In genomic region chr5:132850066-132850465, GRCh38 we compare ENCODE assay signal across 28 cellular contexts. TPM values are rescaled to one million over a fixed set of nuclear protein-coding genes. Genes with fewer than 3 reads are reported as not detected.
A peak's percentile ranks its signal among the peaks of the same experiment; 100 is the strongest.
DNase-seq lines count a peak whose midpoint lies in the region; ATAC-seq, FAIRE-seq and TF ChIP-seq lines count a peak whose summit lies in the region.
"Had no signal": no experiment of that assay in that cellular context is flagged by ENCODE, and none has a peak within 500 bp of the region (broad histone marks: within the 10 kb centered on the region; RNA-seq: fewer than 3 reads in every experiment).

No MANE protein-coding gene starts in this region.

- no peak for ATAC-seq in natural killer cell

- H3K9ac ChIP-seq in liver (ENCODE audit: low read depth in 1 of 2, low read length in 2 of 2) = no peak overlapping the region
- H3K9ac ChIP-seq: BLaER1 treated with 17β-estradiol and CSF1 and Interleukin-3, amounts not matched to agents 10 nM and 100 nM had no signal

- H3K4me3 Mint-ChIP-seq in Calu3 (ENCODE audit: low read depth, unreplicated experiment) = no peak overlapping the region
- H3K4me3 Mint-ChIP-seq in natural killer cell = no peak overlapping the region
- H3K4me3 Mint-ChIP-seq: dendritic cell treated with granulocyte-macrophage colony-stimulating factor and Interleukin-4, amounts not matched to agents 40 ng/mL and 50 ng/mL, for 4 days; H9; type B pancreatic cell had no signal

- BruUV-seq in Calu3 (replicated peaks; lab: Mats Ljungman, UMichigan) = no TSS peak

- no peak overlapping the region for H3K4me3 ChIP-seq in bronchial epithelial cell (ENCODE audit: low read depth, low read length)
- no peak overlapping the region for H3K4me3 ChIP-seq in liver (ENCODE audit: low read depth in 1 of 3, low read length in 3 of 3)
- H3K4me3 ChIP-seq in esophagus squamous epithelium = no peak overlapping the region
- H3K4me3 ChIP-seq: adrenal gland; BLaER1 treated with 17β-estradiol and CSF1 and Interleukin-3, amounts not matched to agents 10 nM and 100 nM; lung had no signal

- CTCF ChIA-PET in Calu3 (lab: Charles Lee) = no interaction called here

- H3K9me3 ChIP-seq in liver (ENCODE audit: control insufficient read depth in 4 of 4, low read length in 3 of 4) (no peaks in the 10 kb centered on the region), esophagus squamous epithelium (no peaks in the 10 kb centered on the region)
- H3K9me3 ChIP-seq: adrenal gland; BLaER1 treated with 17β-estradiol and CSF1 and Interleukin-3, amounts not matched to agents 10 nM and 100 nM; Caco-2; neutrophil had no signal

- no peak for FAIRE-seq in bronchial epithelial cell (lab: Jason Lieb, UNC)

- peaks cover 13% of the 10 kb centered on the region for H3K4me1 Mint-ChIP-seq in Calu3 (ENCODE audit: low read depth, unreplicated experiment)
- no peaks in the 10 kb centered on the region for H3K4me1 Mint-ChIP-seq in natural killer cell

- no peaks in the 10 kb centered on the region for H3K36me3 ChIP-seq in bronchial epithelial cell (ENCODE audit: control insufficient read depth, insufficient read depth, low read length)
- H3K36me3 ChIP-seq in liver (ENCODE audit: control insufficient read depth in 4 of 4, insufficient read depth in 3 of 4, low read depth in 1 of 4, low read length in 3 of 4) = no peaks in the 10 kb centered on the region
- no peaks in the 10 kb centered on the region for H3K36me3 ChIP-seq in esophagus squamous epithelium
- H3K36me3 ChIP-seq: adrenal gland; BLaER1 treated with 17β-estradiol and CSF1 and Interleukin-3, amounts not matched to agents 10 nM and 100 nM; neutrophil had no signal

- H3K27ac ChIP-seq in liver (ENCODE audit: low read depth in 1 of 2, low read length in 2 of 2) = peak overlapping the region; percentile 82 to 87
- no peak overlapping the region for H3K27ac ChIP-seq in esophagus squamous epithelium
- H3K27ac ChIP-seq: adrenal gland; BLaER1 treated with 17β-estradiol and CSF1 and Interleukin-3, amounts not matched to agents 10 nM and 100 nM; neutrophil had no signal

- TF ChIP-seq POLR2A in esophagus squamous epithelium (IDR thresholded peaks at IDR 0.05) = no peak

- DNase-seq in AG08396 (ENCODE audit: low spot score) (peak; percentile 55), M059J (ENCODE audit: low read depth) (peak; percentile 37), bronchial epithelial cell (ENCODE audit: low read depth) (peak; percentile 22), UCSD-AML1 (lab: John Stamatoyannopoulos, UW; ENCODE audit: unreplicated experiment) (no peak), Calu3 (no peak), natural killer cell (no peak), esophagus squamous epithelium (lab: John Stamatoyannopoulos, UW) (no peak)
- DNase-seq: activated T-cell treated with anti-CD3 and anti-CD28 coated beads, Interleukin-2, amount 50 U/mL, for 1 hour; adrenal gland; Caco-2; caudate nucleus; H9; KG1; MV-4-11; NCI-H187; NCI-H748 treated with DMSO at 0.1 percent for 48 hours; retina; SHP77; T1000 had no signal

- H3K4me1 ChIP-seq in liver (ENCODE audit: control insufficient read depth in 4 of 4, insufficient read depth in 4 of 4, low read length in 3 of 4) = peaks cover 0 to 24% (median 9%) of the 10 kb centered on the region in 4 donors
- H3K4me1 ChIP-seq in esophagus squamous epithelium = no peaks in the 10 kb centered on the region
- H3K4me1 ChIP-seq: adrenal gland, Caco-2 had no signal

- TF ChIP-seq CTCF in bronchial epithelial cell (IDR thresholded peaks at IDR 0.05; ENCODE audit: insufficient read depth, low read length, severe bottlenecking) = no peak
- TF ChIP-seq CTCF in liver (IDR thresholded peaks at IDR 0.05; ENCODE audit: low read depth, low read length, missing input control) = no peak
- no peak for TF ChIP-seq CTCF in Calu3 (IDR thresholded peaks at IDR 0.05; ENCODE audit: unreplicated experiment)
- TF ChIP-seq CTCF in natural killer cell (IDR thresholded peaks at IDR 0.05) = no peak
- no peak for TF ChIP-seq CTCF in esophagus squamous epithelium (IDR thresholded peaks at IDR 0.05)

- no peak for TF ChIP-seq RAD21 in liver (IDR thresholded peaks at IDR 0.05)

- H3K27me3 ChIP-seq in bronchial epithelial cell (ENCODE audit: control insufficient read depth, insufficient read depth, low read length) (no peaks in the 10 kb centered on the region), liver (ENCODE audit: control insufficient read depth in 4 of 4, insufficient read depth in 4 of 4, low read length in 3 of 4) (no peaks in the 10 kb centered on the region), esophagus squamous epithelium (no peaks in the 10 kb centered on the region)
- H3K27me3 ChIP-seq: adrenal gland; BLaER1 treated with 17β-estradiol and CSF1 and Interleukin-3, amounts not matched to agents 10 nM and 100 nM; neutrophil had no signal

- intact Hi-C loops in Calu3 (cut with micrococcal nuclease; ENCODE audit: unreplicated experiment) = no loop called here
- intact Hi-C loops in natural killer cell (cut with micrococcal nuclease) = no loop called here
- intact Hi-C loops in esophagus squamous epithelium (cut with DNase I) = no loop called here

- WGBS in liver = 63% methylated on average over 2 of the region's 2 CpGs
- WGBS in esophagus squamous epithelium, 2 donors = 79 to 82% methylated on average over 2 of the region's 2 CpGs

- H3K27me3 Mint-ChIP-seq in Calu3 (ENCODE audit: unreplicated experiment) (no peaks in the 10 kb centered on the region), natural killer cell (ENCODE audit: low read depth in 2 of 2) (peaks cover 6 to 7% of the 10 kb centered on the region in 2 donors)

- H3K36me3 Mint-ChIP-seq in Calu3 (ENCODE audit: insufficient read depth, unreplicated experiment) (no peaks in the 10 kb centered on the region), natural killer cell (no peaks in the 10 kb centered on the region)
- H3K36me3 Mint-ChIP-seq: type B pancreatic cell had no signal

- H3K9me3 Mint-ChIP-seq in Calu3 (ENCODE audit: low read depth, unreplicated experiment) (no peaks in the 10 kb centered on the region), natural killer cell (no peaks in the 10 kb centered on the region)
- H3K9me3 Mint-ChIP-seq: dendritic cell treated with granulocyte-macrophage colony-stimulating factor and Interleukin-4, amounts not matched to agents 40 ng/mL and 50 ng/mL, for 4 days; H9; type B pancreatic cell had no signal

- no peak overlapping the region for H3K27ac Mint-ChIP-seq in Calu3 (ENCODE audit: unreplicated experiment)
- no peak overlapping the region for H3K27ac Mint-ChIP-seq in natural killer cell
- H3K27ac Mint-ChIP-seq: dendritic cell treated with granulocyte-macrophage colony-stimulating factor and Interleukin-4, amounts not matched to agents 40 ng/mL and 50 ng/mL, for 4 days; H9; type B pancreatic cell had no signal

TF ChIP-seq in liver, 16 proteins besides CTCF, POLR2A, EP300 and RAD21 (continues in another document):
- TF ChIP-seq, protein P1, sequence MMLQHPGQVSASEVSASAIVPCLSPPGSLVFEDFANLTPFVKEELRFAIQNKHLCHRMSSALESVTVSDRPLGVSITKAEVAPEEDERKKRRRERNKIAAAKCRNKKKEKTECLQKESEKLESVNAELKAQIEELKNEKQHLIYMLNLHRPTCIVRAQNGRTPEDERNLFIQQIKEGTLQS (IDR thresholded peaks at IDR 0.05) = no peak
- TF ChIP-seq FOXA2 (IDR thresholded peaks at IDR 0.05) (no peak), SP1 (IDR thresholded peaks at IDR 0.05) (no peak), NR2F2 (IDR thresholded peaks at IDR 0.05) (no peak), FOXA1 (IDR thresholded peaks at IDR 0.05) (no peak), HNF4G (IDR thresholded peaks at IDR 0.05) (no peak), JUND (IDR thresholded peaks at IDR 0.05) (no peak)

RNA-seq across cellular contexts. Expression of gene GDF9, which starts 16.2 kb away (rescaled TPM):
- total RNA-seq in M059J (2014; rRNA removed; shearing (Covaris generic)) = not detected in 2 replicates
- under 0.01 and 0.26 TPM in 2 replicates for total RNA-seq in bronchial epithelial cell
- under 1 TPM in 1 of 2 donors, not detected in 1; 0.08 TPM for total RNA-seq in liver
- polyA plus RNA-seq in liver = under 1 TPM; 0.08 to 0.10 TPM
- total RNA-seq in Calu3 (2022) = 0.61 and 0.94 TPM in 2 replicates
- under 1 TPM; 0.53 to 0.78 (median 0.57) TPM for total RNA-seq in natural killer cell
- total RNA-seq in esophagus squamous epithelium = under 1 TPM in 2 of 4 donors, not detected in 2; 0.26 to 0.40 TPM
- total RNA-seq: fibroblast of villous mesenchyme had no signal

RNA-seq across cellular contexts. Expression of gene UQCRQ, which starts 16.4 kb away (rescaled TPM):
- total RNA-seq in M059J (2014; rRNA removed; shearing (Covaris generic)) = 231 and 270 TPM in 2 replicates
- 78.2 and 127 TPM in 2 replicates for total RNA-seq in bronchial epithelial cell
- total RNA-seq in liver = 100 to 1,000 TPM in 1 of 2 donors, 10 to 100 TPM in 1; 62.5 to 103 TPM
- 1,000 to 10,000 TPM in 1 of 2 donors, 100 to 1,000 TPM in 1; 548 to 2,326 TPM for polyA plus RNA-seq in liver
- 678 and 719 TPM in 2 replicates for total RNA-seq in Calu3 (2022)
- 100 to 1,000 TPM; 114 to 116 (median 115) TPM for total RNA-seq in natural killer cell
- total RNA-seq in esophagus squamous epithelium = 100 to 1,000 TPM; 160 to 232 (median 193) TPM

RNA-seq across cellular contexts. Expression of gene SHROOM1, which starts 19.6 kb away (rescaled TPM):
- total RNA-seq in M059J (2014; rRNA removed; shearing (Covaris generic)) = 7.3 and 10.3 TPM in 2 replicates
- 0.79 and 1.4 TPM in 2 replicates for total RNA-seq in bronchial epithelial cell
- total RNA-seq in liver = 10 to 100 TPM in 1 of 2 donors, 1 to 10 TPM in 1; 6.1 to 23.0 TPM
- 10 to 100 TPM; 13.7 to 28.5 TPM for polyA plus RNA-seq in liver
- 24.5 and 27.0 TPM in 2 replicates for total RNA-seq in Calu3 (2022)
- total RNA-seq in natural killer cell = 1 to 10 TPM in 1 of 3 donors, under 1 TPM in 2; 0.82 to 3.5 (median 0.85) TPM
- 10 to 100 TPM in 1 of 4 donors, 1 to 10 TPM in 3; 2.7 to 10.7 (median 3.7) TPM for total RNA-seq in esophagus squamous epithelium

RNA-seq across cellular contexts. Expression of gene LEAP2, which starts 23.4 kb away (rescaled TPM):
- 0.25 TPM in 1 of 2 replicates, not detected in the other for total RNA-seq in M059J (2014; rRNA removed; shearing (Covaris generic))
- total RNA-seq in bronchial epithelial cell = 0.13 and 0.53 TPM in 2 replicates
- 10 to 100 TPM; 12.0 to 56.7 TPM for total RNA-seq in liver
- polyA plus RNA-seq in liver = 100 to 1,000 TPM in 1 of 2 donors, 10 to 100 TPM in 1; 68.1 to 736 TPM
- total RNA-seq in Calu3 (2022) = 2.3 and 2.8 TPM in 2 replicates
- total RNA-seq in natural killer cell = 1 to 10 TPM in 2 of 3 donors, under 1 TPM in 1; 0.70 to 1.3 (median 1.2) TPM
- 1 to 10 TPM in 2 of 4 donors, under 1 TPM in 2; 0.29 to 2.3 (median 0.92) TPM for total RNA-seq in esophagus squamous epithelium

RNA-seq across cellular contexts. Expression of gene SOWAHA, which starts 37.0 kb away (rescaled TPM):
- 0.10 and 0.32 TPM in 2 replicates for total RNA-seq in M059J (2014; rRNA removed; shearing (Covaris generic))
- total RNA-seq in bronchial epithelial cell (not detected in 2 replicates), liver (1 to 10 TPM; 1.6 to 1.9 TPM), Calu3 (2022) (0.78 and 0.88 TPM in 2 replicates), natural killer cell (not detected), esophagus squamous epithelium (under 1 TPM in 2 of 4 donors, not detected in 2; 0.13 to 0.45 TPM)
- polyA plus RNA-seq in liver = 1 to 10 TPM; 1.3 to 2.2 TPM
- total RNA-seq: A172, OCI-LY7 had no signal

Comparison
In these comparisons a context has a peak if more than half of its experiments do, and no peak if none do; other contexts are left out.
1. DNase-seq: peak in AG08396 (single experiment), M059J (single experiment) and bronchial epithelial cell (single experiment); none in UCSD-AML1 (single experiment), Calu3 (single experiment), natural killer cell (single experiment) and esophagus squamous epithelium (single experiment).
2. H3K27ac ChIP-seq: peak in liver (2 of 2); none in esophagus squamous epithelium (0 of 4).